In the genomic region with DNA sequence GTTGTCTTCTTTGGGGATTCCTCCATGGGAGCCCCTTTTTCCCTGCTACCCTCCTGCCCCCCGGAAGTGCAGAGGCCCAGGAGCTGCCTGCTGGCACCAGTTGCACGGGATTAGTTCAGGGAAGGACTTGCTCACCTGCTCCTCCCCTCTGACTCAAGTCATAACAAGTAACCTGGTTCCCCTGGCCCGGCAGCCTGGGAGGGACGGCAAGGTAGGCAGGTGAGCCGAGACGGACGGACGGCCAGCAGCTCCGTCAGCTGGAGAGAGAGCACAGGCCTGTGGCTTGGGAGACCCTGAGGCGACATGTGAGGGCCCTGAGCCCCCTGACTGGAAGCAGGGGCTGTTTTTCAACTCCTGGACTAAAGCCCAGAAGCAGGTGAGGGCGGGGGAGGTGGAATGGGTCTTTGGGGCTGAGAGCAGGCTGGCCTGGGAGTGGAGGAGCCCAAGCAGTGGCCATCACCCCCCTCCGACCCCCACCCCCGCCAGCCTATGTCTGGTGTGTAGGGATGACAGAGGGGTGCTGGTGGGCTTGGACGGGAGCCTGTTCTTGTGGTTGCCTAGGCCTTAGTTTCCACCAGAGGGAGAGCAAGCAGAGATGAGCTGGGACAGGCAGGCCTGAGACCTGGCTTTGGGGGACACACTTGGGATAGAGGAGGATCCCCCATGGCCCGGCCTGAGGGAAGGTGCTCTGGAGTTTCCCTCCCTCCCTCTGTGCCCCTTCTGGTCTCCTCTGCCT, we compare ENCODE assay signal across 1 cellular context.
TF ChIP-seq lines count a peak whose summit lies in the region.

A gene with protein sequence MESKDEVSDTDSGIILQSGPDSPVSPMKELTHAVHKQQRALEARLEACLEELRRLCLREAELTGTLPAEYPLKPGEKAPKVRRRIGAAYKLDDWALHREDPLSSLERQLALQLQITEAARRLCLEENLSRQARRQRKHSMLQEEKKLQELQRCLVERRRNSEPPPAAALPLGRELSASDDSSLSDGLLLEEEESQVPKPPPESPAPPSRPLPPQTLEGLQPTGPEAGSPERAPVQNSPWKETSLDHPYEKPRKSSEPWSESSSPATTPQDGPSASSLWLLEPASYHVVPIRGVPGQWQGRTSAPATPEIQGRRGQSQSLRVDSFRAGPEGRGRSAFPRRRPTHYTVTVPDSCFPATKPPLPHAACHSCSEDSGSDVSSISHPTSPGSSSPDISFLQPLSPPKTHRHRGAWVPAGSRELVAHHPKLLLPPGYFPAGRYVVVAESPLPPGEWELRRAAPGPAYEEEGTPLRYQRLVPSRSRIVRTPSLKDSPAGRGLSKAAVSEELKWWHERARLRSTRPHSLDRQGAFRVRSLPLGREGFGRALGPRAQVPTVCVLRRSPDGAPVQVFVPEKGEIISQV (plus strand): TSS at position 189 of the 736 bp plus-strand sequence. CDS start 3,501 bp downstream, outside the sequence.

TF ChIP-seq in HepG2, 621 proteins besides CTCF, POLR2A, EP300 and RAD21 (continued from another document):
- TF ChIP-seq, protein P1, sequence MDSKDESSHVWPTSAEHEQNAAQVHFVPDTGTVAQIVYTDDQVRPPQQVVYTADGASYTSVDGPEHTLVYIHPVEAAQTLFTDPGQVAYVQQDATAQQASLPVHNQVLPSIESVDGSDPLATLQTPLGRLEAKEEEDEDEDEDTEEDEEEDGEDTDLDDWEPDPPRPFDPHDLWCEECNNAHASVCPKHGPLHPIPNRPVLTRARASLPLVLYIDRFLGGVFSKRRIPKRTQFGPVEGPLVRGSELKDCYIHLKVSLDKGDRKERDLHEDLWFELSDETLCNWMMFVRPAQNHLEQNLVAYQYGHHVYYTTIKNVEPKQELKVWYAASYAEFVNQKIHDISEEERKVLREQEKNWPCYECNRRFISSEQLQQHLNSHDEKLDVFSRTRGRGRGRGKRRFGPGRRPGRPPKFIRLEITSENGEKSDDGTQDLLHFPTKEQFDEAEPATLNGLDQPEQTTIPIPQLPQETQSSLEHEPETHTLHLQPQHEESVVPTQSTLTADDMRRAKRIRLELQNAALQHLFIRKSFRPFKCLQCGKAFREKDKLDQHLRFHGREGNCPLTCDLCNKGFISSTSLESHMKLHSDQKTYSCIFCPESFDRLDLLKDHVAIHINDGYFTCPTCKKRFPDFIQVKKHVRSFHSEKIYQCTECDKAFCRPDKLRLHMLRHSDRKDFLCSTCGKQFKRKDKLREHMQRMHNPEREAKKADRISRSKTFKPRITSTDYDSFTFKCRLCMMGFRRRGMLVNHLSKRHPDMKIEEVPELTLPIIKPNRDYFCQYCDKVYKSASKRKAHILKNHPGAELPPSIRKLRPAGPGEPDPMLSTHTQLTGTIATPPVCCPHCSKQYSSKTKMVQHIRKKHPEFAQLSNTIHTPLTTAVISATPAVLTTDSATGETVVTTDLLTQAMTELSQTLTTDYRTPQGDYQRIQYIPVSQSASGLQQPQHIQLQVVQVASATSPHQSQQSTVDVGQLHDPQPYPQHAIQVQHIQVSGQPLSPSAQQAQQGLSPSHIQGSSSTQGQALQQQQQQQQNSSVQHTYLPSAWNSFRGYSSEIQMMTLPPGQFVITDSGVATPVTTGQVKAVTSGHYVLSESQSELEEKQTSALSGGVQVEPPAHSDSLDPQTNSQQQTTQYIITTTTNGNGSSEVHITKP (CRISPR knock-in tag; IDR thresholded peaks at IDR 0.05; ENCODE audit: low read depth): peak; percentile 16; the same call in 1 of the 2 replicates
- TF ChIP-seq ZNF260 (CRISPR knock-in tag; IDR thresholded peaks at IDR 0.05; ENCODE audit: borderline replicate concordance, low read depth) (no peak), KMT2A (CRISPR knock-in tag; IDR thresholded peaks at IDR 0.05) (no peak), ZNF367 (CRISPR knock-in tag; IDR thresholded peaks at IDR 0.05; ENCODE audit: borderline replicate concordance) (no peak), MAZ (IDR thresholded peaks at IDR 0.05; ENCODE audit: borderline replicate concordance, low read depth, low read length) (no peak), MAZ (CRISPR knock-in tag; IDR thresholded peaks at IDR 0.05; ENCODE audit: low read depth) (no peak), GABPB1 (CRISPR knock-in tag; IDR thresholded peaks at IDR 0.05) (peak; percentile 80), ZNF496 (CRISPR knock-in tag; IDR thresholded peaks at IDR 0.05; ENCODE audit: insufficient replicate concordance) (no peak), HNRNPUL1 (IDR thresholded peaks at IDR 0.05; ENCODE audit: low read depth, low read length) (no peak), ZNF264 (CRISPR knock-in tag; IDR thresholded peaks at IDR 0.05) (0 out of 2 replicates have a peak, but pooled peaks have one; percentile 32), NFKB2 (CRISPR knock-in tag; IDR thresholded peaks at IDR 0.05; ENCODE audit: borderline replicate concordance) (0 out of 2 replicates have a peak, but pooled peaks have one; percentile 34), SMAD9 (CRISPR knock-in tag; IDR thresholded peaks at IDR 0.05) (no peak), HDAC2 (CRISPR knock-in tag; IDR thresholded peaks at IDR 0.05) (no peak), MATR3 (CRISPR knock-in tag; IDR thresholded peaks at IDR 0.05) (no peak), PHF5A (CRISPR knock-in tag; IDR thresholded peaks at IDR 0.05; ENCODE audit: low read depth, unreplicated experiment) (no peak), HOXD1 (CRISPR knock-in tag; IDR thresholded peaks at IDR 0.05) (no peak), BRD4 (CRISPR knock-in tag; IDR thresholded peaks at IDR 0.05) (0 out of 2 replicates have a peak, but pooled peaks have one; percentile 76), FOXA3 (CRISPR knock-in tag; IDR thresholded peaks at IDR 0.05) (no peak), DNMT1 (CRISPR knock-in tag; IDR thresholded peaks at IDR 0.05) (no peak), GABPA (IDR thresholded peaks at IDR 0.05; ENCODE audit: low read depth, low read length) (peak; percentile 22; the same call in 1 of the 2 replicates), GABPA (CRISPR knock-in tag; IDR thresholded peaks at IDR 0.05; ENCODE audit: low read depth) (peak; percentile 66)
- TF ChIP-seq, protein P2, sequence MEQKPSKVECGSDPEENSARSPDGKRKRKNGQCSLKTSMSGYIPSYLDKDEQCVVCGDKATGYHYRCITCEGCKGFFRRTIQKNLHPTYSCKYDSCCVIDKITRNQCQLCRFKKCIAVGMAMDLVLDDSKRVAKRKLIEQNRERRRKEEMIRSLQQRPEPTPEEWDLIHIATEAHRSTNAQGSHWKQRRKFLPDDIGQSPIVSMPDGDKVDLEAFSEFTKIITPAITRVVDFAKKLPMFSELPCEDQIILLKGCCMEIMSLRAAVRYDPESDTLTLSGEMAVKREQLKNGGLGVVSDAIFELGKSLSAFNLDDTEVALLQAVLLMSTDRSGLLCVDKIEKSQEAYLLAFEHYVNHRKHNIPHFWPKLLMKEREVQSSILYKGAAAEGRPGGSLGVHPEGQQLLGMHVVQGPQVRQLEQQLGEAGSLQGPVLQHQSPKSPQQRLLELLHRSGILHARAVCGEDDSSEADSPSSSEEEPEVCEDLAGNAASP (CRISPR knock-in tag; IDR thresholded peaks at IDR 0.05; ENCODE audit: borderline replicate concordance): 0 out of 2 replicates have a peak, but pooled peaks have one; percentile 21
- TF ChIP-seq, protein P3, sequence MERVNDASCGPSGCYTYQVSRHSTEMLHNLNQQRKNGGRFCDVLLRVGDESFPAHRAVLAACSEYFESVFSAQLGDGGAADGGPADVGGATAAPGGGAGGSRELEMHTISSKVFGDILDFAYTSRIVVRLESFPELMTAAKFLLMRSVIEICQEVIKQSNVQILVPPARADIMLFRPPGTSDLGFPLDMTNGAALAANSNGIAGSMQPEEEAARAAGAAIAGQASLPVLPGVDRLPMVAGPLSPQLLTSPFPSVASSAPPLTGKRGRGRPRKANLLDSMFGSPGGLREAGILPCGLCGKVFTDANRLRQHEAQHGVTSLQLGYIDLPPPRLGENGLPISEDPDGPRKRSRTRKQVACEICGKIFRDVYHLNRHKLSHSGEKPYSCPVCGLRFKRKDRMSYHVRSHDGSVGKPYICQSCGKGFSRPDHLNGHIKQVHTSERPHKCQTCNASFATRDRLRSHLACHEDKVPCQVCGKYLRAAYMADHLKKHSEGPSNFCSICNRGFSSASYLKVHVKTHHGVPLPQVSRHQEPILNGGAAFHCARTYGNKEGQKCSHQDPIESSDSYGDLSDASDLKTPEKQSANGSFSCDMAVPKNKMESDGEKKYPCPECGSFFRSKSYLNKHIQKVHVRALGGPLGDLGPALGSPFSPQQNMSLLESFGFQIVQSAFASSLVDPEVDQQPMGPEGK (CRISPR knock-in tag; IDR thresholded peaks at IDR 0.05): peak; percentile 52; the same call in 1 of the 2 replicates
- TF ChIP-seq, protein P4, sequence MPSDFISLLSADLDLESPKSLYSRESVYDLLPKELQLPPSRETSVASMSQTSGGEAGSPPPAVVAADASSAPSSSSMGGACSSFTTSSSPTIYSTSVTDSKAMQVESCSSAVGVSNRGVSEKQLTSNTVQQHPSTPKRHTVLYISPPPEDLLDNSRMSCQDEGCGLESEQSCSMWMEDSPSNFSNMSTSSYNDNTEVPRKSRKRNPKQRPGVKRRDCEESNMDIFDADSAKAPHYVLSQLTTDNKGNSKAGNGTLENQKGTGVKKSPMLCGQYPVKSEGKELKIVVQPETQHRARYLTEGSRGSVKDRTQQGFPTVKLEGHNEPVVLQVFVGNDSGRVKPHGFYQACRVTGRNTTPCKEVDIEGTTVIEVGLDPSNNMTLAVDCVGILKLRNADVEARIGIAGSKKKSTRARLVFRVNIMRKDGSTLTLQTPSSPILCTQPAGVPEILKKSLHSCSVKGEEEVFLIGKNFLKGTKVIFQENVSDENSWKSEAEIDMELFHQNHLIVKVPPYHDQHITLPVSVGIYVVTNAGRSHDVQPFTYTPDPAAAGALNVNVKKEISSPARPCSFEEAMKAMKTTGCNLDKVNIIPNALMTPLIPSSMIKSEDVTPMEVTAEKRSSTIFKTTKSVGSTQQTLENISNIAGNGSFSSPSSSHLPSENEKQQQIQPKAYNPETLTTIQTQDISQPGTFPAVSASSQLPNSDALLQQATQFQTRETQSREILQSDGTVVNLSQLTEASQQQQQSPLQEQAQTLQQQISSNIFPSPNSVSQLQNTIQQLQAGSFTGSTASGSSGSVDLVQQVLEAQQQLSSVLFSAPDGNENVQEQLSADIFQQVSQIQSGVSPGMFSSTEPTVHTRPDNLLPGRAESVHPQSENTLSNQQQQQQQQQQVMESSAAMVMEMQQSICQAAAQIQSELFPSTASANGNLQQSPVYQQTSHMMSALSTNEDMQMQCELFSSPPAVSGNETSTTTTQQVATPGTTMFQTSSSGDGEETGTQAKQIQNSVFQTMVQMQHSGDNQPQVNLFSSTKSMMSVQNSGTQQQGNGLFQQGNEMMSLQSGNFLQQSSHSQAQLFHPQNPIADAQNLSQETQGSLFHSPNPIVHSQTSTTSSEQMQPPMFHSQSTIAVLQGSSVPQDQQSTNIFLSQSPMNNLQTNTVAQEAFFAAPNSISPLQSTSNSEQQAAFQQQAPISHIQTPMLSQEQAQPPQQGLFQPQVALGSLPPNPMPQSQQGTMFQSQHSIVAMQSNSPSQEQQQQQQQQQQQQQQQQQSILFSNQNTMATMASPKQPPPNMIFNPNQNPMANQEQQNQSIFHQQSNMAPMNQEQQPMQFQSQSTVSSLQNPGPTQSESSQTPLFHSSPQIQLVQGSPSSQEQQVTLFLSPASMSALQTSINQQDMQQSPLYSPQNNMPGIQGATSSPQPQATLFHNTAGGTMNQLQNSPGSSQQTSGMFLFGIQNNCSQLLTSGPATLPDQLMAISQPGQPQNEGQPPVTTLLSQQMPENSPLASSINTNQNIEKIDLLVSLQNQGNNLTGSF (CRISPR knock-in tag; IDR thresholded peaks at IDR 0.05): 0 out of 2 replicates have a peak, but pooled peaks have one; percentile 39
- TF ChIP-seq, protein P5, sequence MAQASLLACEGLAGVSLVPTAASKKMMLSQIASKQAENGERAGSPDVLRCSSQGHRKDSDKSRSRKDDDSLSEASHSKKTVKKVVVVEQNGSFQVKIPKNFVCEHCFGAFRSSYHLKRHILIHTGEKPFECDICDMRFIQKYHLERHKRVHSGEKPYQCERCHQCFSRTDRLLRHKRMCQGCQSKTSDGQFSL (CRISPR knock-in tag; IDR thresholded peaks at IDR 0.05): 0 out of 2 replicates have a peak, but pooled peaks have one; percentile 21
- TF ChIP-seq, protein P6, sequence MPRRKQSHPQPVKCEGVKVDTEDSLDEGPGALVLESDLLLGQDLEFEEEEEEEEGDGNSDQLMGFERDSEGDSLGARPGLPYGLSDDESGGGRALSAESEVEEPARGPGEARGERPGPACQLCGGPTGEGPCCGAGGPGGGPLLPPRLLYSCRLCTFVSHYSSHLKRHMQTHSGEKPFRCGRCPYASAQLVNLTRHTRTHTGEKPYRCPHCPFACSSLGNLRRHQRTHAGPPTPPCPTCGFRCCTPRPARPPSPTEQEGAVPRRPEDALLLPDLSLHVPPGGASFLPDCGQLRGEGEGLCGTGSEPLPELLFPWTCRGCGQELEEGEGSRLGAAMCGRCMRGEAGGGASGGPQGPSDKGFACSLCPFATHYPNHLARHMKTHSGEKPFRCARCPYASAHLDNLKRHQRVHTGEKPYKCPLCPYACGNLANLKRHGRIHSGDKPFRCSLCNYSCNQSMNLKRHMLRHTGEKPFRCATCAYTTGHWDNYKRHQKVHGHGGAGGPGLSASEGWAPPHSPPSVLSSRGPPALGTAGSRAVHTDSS (CRISPR knock-in tag; conservative IDR thresholded peaks at IDR 0.05): no peak
- TF ChIP-seq, protein P7, sequence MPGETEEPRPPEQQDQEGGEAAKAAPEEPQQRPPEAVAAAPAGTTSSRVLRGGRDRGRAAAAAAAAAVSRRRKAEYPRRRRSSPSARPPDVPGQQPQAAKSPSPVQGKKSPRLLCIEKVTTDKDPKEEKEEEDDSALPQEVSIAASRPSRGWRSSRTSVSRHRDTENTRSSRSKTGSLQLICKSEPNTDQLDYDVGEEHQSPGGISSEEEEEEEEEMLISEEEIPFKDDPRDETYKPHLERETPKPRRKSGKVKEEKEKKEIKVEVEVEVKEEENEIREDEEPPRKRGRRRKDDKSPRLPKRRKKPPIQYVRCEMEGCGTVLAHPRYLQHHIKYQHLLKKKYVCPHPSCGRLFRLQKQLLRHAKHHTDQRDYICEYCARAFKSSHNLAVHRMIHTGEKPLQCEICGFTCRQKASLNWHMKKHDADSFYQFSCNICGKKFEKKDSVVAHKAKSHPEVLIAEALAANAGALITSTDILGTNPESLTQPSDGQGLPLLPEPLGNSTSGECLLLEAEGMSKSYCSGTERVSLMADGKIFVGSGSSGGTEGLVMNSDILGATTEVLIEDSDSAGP (CRISPR knock-in tag; IDR thresholded peaks at IDR 0.05; ENCODE audit: borderline replicate concordance): 0 out of 2 replicates have a peak, but pooled peaks have one; percentile 2
